ENCODE assay signal across 19 cellular contexts in the genomic region with DNA sequence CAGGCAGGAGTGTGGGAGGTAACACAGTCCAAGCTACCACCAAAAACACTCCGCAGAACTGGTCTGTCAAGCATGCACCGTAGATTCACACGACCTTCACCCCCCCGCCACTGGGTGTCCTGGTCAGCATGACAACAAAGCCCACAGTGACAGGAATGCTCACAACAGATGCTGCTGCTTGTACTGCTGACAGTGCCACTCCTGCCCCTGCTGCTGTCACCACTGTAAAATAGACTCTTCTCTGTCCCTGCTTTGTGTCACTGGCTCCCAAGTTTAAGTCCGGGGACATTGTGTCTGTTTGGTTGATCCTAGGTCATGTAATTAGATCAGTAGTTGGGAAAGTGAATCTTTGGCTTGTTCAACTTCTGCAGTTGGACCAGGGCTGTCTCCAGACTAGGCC. TPM values are rescaled to one million over a fixed set of nuclear protein-coding genes. Genes with fewer than 3 reads are reported as not detected.
A peak's percentile ranks its signal among the peaks of the same experiment; 100 is the strongest.
DNase-seq lines count a peak whose midpoint lies in the region; ATAC-seq and TF ChIP-seq lines count a peak whose summit lies in the region.
"Had no signal": no experiment of that assay in that cellular context is flagged by ENCODE, and none has a peak within 500 bp of the region (broad histone marks: within the 10 kb centered on the region; RNA-seq: fewer than 3 reads in every experiment).

No MANE protein-coding gene starts in this region.

- H3K4me3 ChIP-seq in GM23338 (no peak overlapping the region), SJCRH30 (no peak overlapping the region), left ventricle myocardium inferior (no peak overlapping the region), parathyroid adenoma (ENCODE audit: low read depth, low read length) (no peak overlapping the region), colonic mucosa (no peak overlapping the region)

- H3K36me3 Mint-ChIP-seq in GM23338 (ENCODE audit: low read depth) (no peaks in the 10 kb centered on the region), osteocyte (ENCODE audit: unreplicated experiment) (no peaks in the 10 kb centered on the region)
- H3K36me3 Mint-ChIP-seq: activated naive CD8-positive, alpha-beta T cell; mesothelial cell of epicardium; stimulated activated memory B cell treated with anti-CD40 and anti-IgM and Interleukin-4, amounts not matched to agents 10 μg/mL and 1 μg/mL and 100 μg/mL, for 72 hours had no signal

- intact Hi-C loops in left ventricle myocardium inferior (cut with micrococcal nuclease): no loop called here
- intact Hi-C loops in colonic mucosa (cut with DNase I): no loop called here

- H4K20me1 ChIP-seq in GM23338 (replicated peaks; ENCODE audit: insufficient read depth): 0 out of 2 replicates have a peak, but pooled peaks cover 1% of the 10 kb centered on the region

- H3K27ac ChIP-seq in GM23338 (ENCODE audit: low read depth) (no peak overlapping the region), SJCRH30 (peak overlapping the region; percentile 89; the same call in 1 of the 2 replicates), left ventricle myocardium inferior (replicated peaks) (peak overlapping the region; percentile 46), parathyroid adenoma (no peak overlapping the region), colonic mucosa (no peak overlapping the region)

- no peak overlapping the region for H2AFZ ChIP-seq in GM23338
- peak overlapping the region; percentile 43 for H2AFZ ChIP-seq in parathyroid adenoma

- no peak for TF ChIP-seq CTCF in GM23338 (conservative IDR thresholded peaks at IDR 0.05; ENCODE audit: low read depth in 2 of 2)
- TF ChIP-seq CTCF in left ventricle myocardium inferior (IDR thresholded peaks at IDR 0.05; ENCODE audit: borderline replicate concordance): no peak
- no peak for TF ChIP-seq CTCF in parathyroid adenoma (IDR thresholded peaks at IDR 0.05)
- no peak for TF ChIP-seq CTCF in osteocyte (IDR thresholded peaks at IDR 0.05)
- TF ChIP-seq CTCF in colonic mucosa (IDR thresholded peaks at IDR 0.05): no peak

- H3K27me3 Mint-ChIP-seq in GM23338 (ENCODE audit: insufficient read depth, low read depth, poor library complexity) (peaks cover 15% of the 10 kb centered on the region), osteocyte (ENCODE audit: unreplicated experiment) (peaks cover 5% of the 10 kb centered on the region)

- no peaks in the 10 kb centered on the region for H3F3A ChIP-seq in GM23338 (replicated peaks; ENCODE audit: low read depth)

- DNase-seq in GM23338 (ENCODE audit: low spot score): no peak
- DNase-seq in SJCRH30: peak; percentile 45 to 49
- peak; percentile 49 for DNase-seq in left ventricle myocardium inferior
- no peak for DNase-seq in SIG-M5 (lab: John Stamatoyannopoulos, UW)
- no peak for DNase-seq in osteocyte (ENCODE audit: extremely low spot score, unreplicated experiment)
- no peak for DNase-seq in colonic mucosa
- DNase-seq: activated CD4-positive, alpha-beta T cell treated with anti-CD3 and anti-CD28 coated beads for 4 hours; AML-193; NCI-H1417 treated with DMSO at 0.1 percent for 48 hours; NCI-H2171 treated with DMSO at 0.1 percent for 48 hours; NCI-H69 had no signal

- H3K9ac ChIP-seq in parathyroid adenoma: no peak overlapping the region
- no peak overlapping the region for H3K9ac ChIP-seq in colonic mucosa (ENCODE audit: low read depth in 2 of 2, low read length in 2 of 2)

- no peaks in the 10 kb centered on the region for H3K9me2 ChIP-seq in GM23338 (ENCODE audit: insufficient read depth)

- H3K36me3 ChIP-seq in GM23338 (ENCODE audit: insufficient read depth) (no peaks in the 10 kb centered on the region), SJCRH30 (no peaks in the 10 kb centered on the region), left ventricle myocardium inferior (no peaks in the 10 kb centered on the region), parathyroid adenoma (ENCODE audit: control insufficient read depth, insufficient read depth, low read length) (no peaks in the 10 kb centered on the region), colonic mucosa (no peaks in the 10 kb centered on the region)

- H3K27me3 ChIP-seq in GM23338 (ENCODE audit: insufficient read depth) (peaks cover 6% of the 10 kb centered on the region), SJCRH30 (no peaks in the 10 kb centered on the region), left ventricle myocardium inferior (ENCODE audit: low read depth) (no peaks in the 10 kb centered on the region), parathyroid adenoma (ENCODE audit: control insufficient read depth, insufficient read depth, low read length) (no peaks in the 10 kb centered on the region), colonic mucosa (no peaks in the 10 kb centered on the region)

- H3K4me2 ChIP-seq in GM23338 (no peak overlapping the region), parathyroid adenoma (ENCODE audit: low read length) (peak overlapping the region; percentile 3)

- H3K9me3 Mint-ChIP-seq in GM23338 (no peaks in the 10 kb centered on the region; the same call in 2 of the 3 replicates), osteocyte (ENCODE audit: unreplicated experiment) (no peaks in the 10 kb centered on the region)
- H3K9me3 Mint-ChIP-seq: mesothelial cell of epicardium; stimulated activated memory B cell treated with anti-CD40 and anti-IgM and Interleukin-4, amounts not matched to agents 10 μg/mL and 1 μg/mL and 100 μg/mL, for 72 hours had no signal

- ATAC-seq in GM23338: peak; percentile 48
- ATAC-seq: Panc1; stimulated activated memory B cell treated with anti-CD40 and anti-IgM and Interleukin-4, amounts not matched to agents 10 μg/mL and 1 μg/mL and 100 μg/mL, for 72 hours had no signal

- H3K4me1 ChIP-seq in GM23338 (ENCODE audit: insufficient read depth) (peaks cover 1% of the 10 kb centered on the region; the same call in 1 of the 2 replicates), SJCRH30 (peaks cover 24% of the 10 kb centered on the region), left ventricle myocardium inferior (peaks cover 8% of the 10 kb centered on the region), parathyroid adenoma (no peaks in the 10 kb centered on the region), colonic mucosa (no peaks in the 10 kb centered on the region)

- H3K27ac Mint-ChIP-seq in GM23338: no peak overlapping the region
- H3K27ac Mint-ChIP-seq in osteocyte (ENCODE audit: unreplicated experiment): no peak overlapping the region
- H3K27ac Mint-ChIP-seq: activated naive CD8-positive, alpha-beta T cell; mesothelial cell of epicardium; stimulated activated memory B cell treated with anti-CD40 and anti-IgM and Interleukin-4, amounts not matched to agents 10 μg/mL and 1 μg/mL and 100 μg/mL, for 72 hours had no signal

- H3K79me2 ChIP-seq in GM23338 (replicated peaks; ENCODE audit: insufficient read depth) (no peaks in the 10 kb centered on the region), parathyroid adenoma (no peaks in the 10 kb centered on the region)

- H3K4me1 Mint-ChIP-seq in GM23338: peaks cover 5% of the 10 kb centered on the region
- no peaks in the 10 kb centered on the region for H3K4me1 Mint-ChIP-seq in osteocyte (ENCODE audit: unreplicated experiment)

- no peak overlapping the region; the same call in 2 of the 3 replicates for H3K4me3 Mint-ChIP-seq in GM23338
- H3K4me3 Mint-ChIP-seq in osteocyte (ENCODE audit: unreplicated experiment): no peak overlapping the region
- H3K4me3 Mint-ChIP-seq: activated naive CD8-positive, alpha-beta T cell; mesothelial cell of epicardium; stimulated activated memory B cell treated with anti-CD40 and anti-IgM and Interleukin-4, amounts not matched to agents 10 μg/mL and 1 μg/mL and 100 μg/mL, for 72 hours had no signal

- H3K9me3 ChIP-seq in SJCRH30 (replicated peaks): no peaks in the 10 kb centered on the region
- H3K9me3 ChIP-seq in left ventricle myocardium inferior (replicated peaks): no peaks in the 10 kb centered on the region
- H3K9me3 ChIP-seq in parathyroid adenoma (ENCODE audit: control insufficient read depth, low read length): no peaks in the 10 kb centered on the region
- no peaks in the 10 kb centered on the region for H3K9me3 ChIP-seq in colonic mucosa

TF ChIP-seq in GM23338, 12 proteins besides CTCF, POLR2A, EP300 and RAD21 (continues in another document):
- TF ChIP-seq ZNF331 (CRISPR knock-in tag; IDR thresholded peaks at IDR 0.05; ENCODE audit: low read depth) (no peak), JUNB (IDR thresholded peaks at IDR 0.05; ENCODE audit: unreplicated experiment) (no peak), POLR2AphosphoS5 (IDR thresholded peaks at IDR 0.05; ENCODE audit: low read depth) (no peak), EZH2phosphoT487 (IDR thresholded peaks at IDR 0.05; ENCODE audit: unreplicated experiment) (no peak)

RNA-seq across cellular contexts. Expression of a gene that starts 7.0 kb away (rescaled TPM):
- not detected in 2 replicates for total RNA-seq in GM23338 (2014; rRNA removed; shearing (Covaris generic))
- not detected in 2 replicates for polyA plus RNA-seq in GM23338 (2016; fragmentation: Nextera tagmentation; extraction: Ambion mirVana)
- total RNA-seq in SJCRH30 (2014; rRNA removed; shearing (Covaris generic)): not detected in 2 replicates
- total RNA-seq in left ventricle myocardium inferior: not detected
- not detected in 2 replicates for total RNA-seq in osteocyte
- not detected for total RNA-seq in colonic mucosa
- total RNA-seq: H1, mesothelial cell of epicardium, renal cortical epithelial cell had no signal
- polyA plus RNA-seq: H1, keratinocyte had no signal

RNA-seq across cellular contexts. Expression of a gene that starts 22.6 kb away (rescaled TPM):
- 0.43 and 0.52 TPM in 2 replicates for total RNA-seq in GM23338 (2014; rRNA removed; shearing (Covaris generic))
- 0.26 and 0.50 TPM in 2 replicates for polyA plus RNA-seq in GM23338 (2016; fragmentation: Nextera tagmentation; extraction: Ambion mirVana)
- 0.71 and 1.8 TPM in 2 replicates for total RNA-seq in SJCRH30 (2014; rRNA removed; shearing (Covaris generic))
- total RNA-seq in left ventricle myocardium inferior (19.4 TPM), osteocyte (not detected in 2 replicates), colonic mucosa (1 to 10 TPM; 1.4 to 2.7 TPM)
- total RNA-seq: mesothelial cell of epicardium had no signal
- polyA plus RNA-seq: keratinocyte had no signal

RNA-seq across cellular contexts. Expression of a gene that starts 37.5 kb away (rescaled TPM):
- 2.3 and 4.7 TPM in 2 replicates for total RNA-seq in GM23338 (2014; rRNA removed; shearing (Covaris generic))
- 3.2 and 3.6 TPM in 2 replicates for polyA plus RNA-seq in GM23338 (2016; fragmentation: Nextera tagmentation; extraction: Ambion mirVana)
- 1.0 and 1.6 TPM in 2 replicates for total RNA-seq in SJCRH30 (2014; rRNA removed; shearing (Covaris generic))
- total RNA-seq in left ventricle myocardium inferior: 1.3 TPM
- total RNA-seq in osteocyte: 5.6 and 6.4 TPM in 2 replicates
- total RNA-seq in colonic mucosa: 10 to 100 TPM in 1 of 2 donors, 1 to 10 TPM in 1; 4.0 to 11.6 TPM

RNA-seq across cellular contexts. Expression of a gene that starts 44.2 kb away (rescaled TPM):
- 11.2 and 15.8 TPM in 2 replicates for total RNA-seq in GM23338 (2014; rRNA removed; shearing (Covaris generic))
- polyA plus RNA-seq in GM23338 (2016; fragmentation: Nextera tagmentation; extraction: Ambion mirVana): 52.4 and 53.7 TPM in 2 replicates
- 17.9 and 19.2 TPM in 2 replicates for total RNA-seq in SJCRH30 (2014; rRNA removed; shearing (Covaris generic))
- total RNA-seq in left ventricle myocardium inferior: 25.6 TPM
- total RNA-seq in osteocyte: 29.3 and 29.8 TPM in 2 replicates
- 10 to 100 TPM; 16.8 to 26.5 TPM for total RNA-seq in colonic mucosa

Comparison
In these comparisons a context has a peak if more than half of its experiments do, and no peak if none do; other contexts are left out.
1. DNase-seq: peak in SJCRH30 (2 of 2) and left ventricle myocardium inferior (single experiment); none in GM23338 (single experiment), SIG-M5 (single experiment), osteocyte (single experiment) and colonic mucosa (single experiment).
2. H3K27ac ChIP-seq: peak in SJCRH30 (single experiment) and left ventricle myocardium inferior (single experiment); none in GM23338 (single experiment), parathyroid adenoma (single experiment) and colonic mucosa (single experiment).